ENCODE assay signal across 1 cellular context in the genomic region with DNA sequence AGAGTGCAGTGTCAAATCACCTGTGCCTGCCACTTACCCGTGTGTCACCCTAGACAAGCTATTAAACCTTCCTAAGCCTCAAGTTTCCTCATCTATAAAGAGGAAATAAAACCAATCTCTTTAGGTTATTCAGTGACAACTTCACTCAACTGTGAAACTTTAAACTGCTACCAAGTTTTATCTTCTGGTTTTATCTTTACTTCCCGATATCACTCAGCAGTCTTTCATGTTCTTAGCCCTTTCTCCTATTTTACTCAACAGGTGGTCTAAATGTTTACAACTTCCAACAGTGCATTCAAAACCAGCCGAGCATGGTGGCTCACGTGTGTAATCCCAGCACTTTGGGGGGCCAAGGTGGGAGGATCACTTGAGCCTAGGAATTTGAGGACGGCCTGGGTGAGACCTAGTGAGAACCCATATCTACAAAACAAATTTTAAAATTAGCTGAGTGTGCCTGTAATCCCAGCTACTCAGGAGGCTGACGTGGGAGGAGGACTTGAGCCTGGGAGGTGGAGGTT.
TF ChIP-seq lines count a peak whose summit lies in the region.

No MANE protein-coding gene starts in this region.

TF ChIP-seq in HEK293, 187 proteins besides CTCF, POLR2A, EP300 and RAD21 (continued from another document):
- 0 out of 2 replicates have a peak, but pooled peaks have one; percentile 22 for TF ChIP-seq PATZ1 (tag by site-specific recombination; IDR thresholded peaks at IDR 0.05)
- TF ChIP-seq ZNF561 (tag by site-specific recombination; IDR thresholded peaks at IDR 0.05; ENCODE audit: borderline replicate concordance), result 0 out of 2 replicates have a peak, but pooled peaks have one; percentile 46
- peak; percentile 69 for TF ChIP-seq ZNF18 (tag by site-specific recombination; IDR thresholded peaks at IDR 0.05)
- peak; percentile 96 for TF ChIP-seq SCRT2 (tag by site-specific recombination; IDR thresholded peaks at IDR 0.05)
- peak; percentile 32; the same call in 1 of the 2 replicates for TF ChIP-seq TCF7L2 (IDR thresholded peaks at IDR 0.05; ENCODE audit: borderline replicate concordance, low read depth, low read length)
- TF ChIP-seq ZNF133 (tag by site-specific recombination; IDR thresholded peaks at IDR 0.05), result no peak
- no peak for TF ChIP-seq ZNF558 (tag by site-specific recombination; IDR thresholded peaks at IDR 0.05)
- TF ChIP-seq ZFHX2 (tag by site-specific recombination; conservative IDR thresholded peaks at IDR 0.05), result peak; percentile 69
- TF ChIP-seq ZIC2 (tag by site-specific recombination; IDR thresholded peaks at IDR 0.05), result peak; percentile 96
- no peak for TF ChIP-seq ZBTB1 (tag by site-specific recombination; IDR thresholded peaks at IDR 0.05)
- TF ChIP-seq, protein P1, sequence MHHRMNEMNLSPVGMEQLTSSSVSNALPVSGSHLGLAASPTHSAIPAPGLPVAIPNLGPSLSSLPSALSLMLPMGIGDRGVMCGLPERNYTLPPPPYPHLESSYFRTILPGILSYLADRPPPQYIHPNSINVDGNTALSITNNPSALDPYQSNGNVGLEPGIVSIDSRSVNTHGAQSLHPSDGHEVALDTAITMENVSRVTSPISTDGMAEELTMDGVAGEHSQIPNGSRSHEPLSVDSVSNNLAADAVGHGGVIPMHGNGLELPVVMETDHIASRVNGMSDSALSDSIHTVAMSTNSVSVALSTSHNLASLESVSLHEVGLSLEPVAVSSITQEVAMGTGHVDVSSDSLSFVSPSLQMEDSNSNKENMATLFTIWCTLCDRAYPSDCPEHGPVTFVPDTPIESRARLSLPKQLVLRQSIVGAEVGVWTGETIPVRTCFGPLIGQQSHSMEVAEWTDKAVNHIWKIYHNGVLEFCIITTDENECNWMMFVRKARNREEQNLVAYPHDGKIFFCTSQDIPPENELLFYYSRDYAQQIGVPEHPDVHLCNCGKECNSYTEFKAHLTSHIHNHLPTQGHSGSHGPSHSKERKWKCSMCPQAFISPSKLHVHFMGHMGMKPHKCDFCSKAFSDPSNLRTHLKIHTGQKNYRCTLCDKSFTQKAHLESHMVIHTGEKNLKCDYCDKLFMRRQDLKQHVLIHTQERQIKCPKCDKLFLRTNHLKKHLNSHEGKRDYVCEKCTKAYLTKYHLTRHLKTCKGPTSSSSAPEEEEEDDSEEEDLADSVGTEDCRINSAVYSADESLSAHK (tag by site-specific recombination; IDR thresholded peaks at IDR 0.05), result 0 out of 2 replicates have a peak, but pooled peaks have one; percentile 31
- TF ChIP-seq SCRT1 (tag by site-specific recombination; IDR thresholded peaks at IDR 0.05; ENCODE audit: borderline replicate concordance), result peak; percentile 93
- TF ChIP-seq BCL11B (tag by site-specific recombination; IDR thresholded peaks at IDR 0.05; ENCODE audit: low read depth), result peak; percentile 41; the same call in 1 of the 2 replicates
- peak; percentile 52; the same call in 1 of the 2 replicates for TF ChIP-seq ZNF843 (tag by site-specific recombination; IDR thresholded peaks at IDR 0.05)
- TF ChIP-seq, protein P2, sequence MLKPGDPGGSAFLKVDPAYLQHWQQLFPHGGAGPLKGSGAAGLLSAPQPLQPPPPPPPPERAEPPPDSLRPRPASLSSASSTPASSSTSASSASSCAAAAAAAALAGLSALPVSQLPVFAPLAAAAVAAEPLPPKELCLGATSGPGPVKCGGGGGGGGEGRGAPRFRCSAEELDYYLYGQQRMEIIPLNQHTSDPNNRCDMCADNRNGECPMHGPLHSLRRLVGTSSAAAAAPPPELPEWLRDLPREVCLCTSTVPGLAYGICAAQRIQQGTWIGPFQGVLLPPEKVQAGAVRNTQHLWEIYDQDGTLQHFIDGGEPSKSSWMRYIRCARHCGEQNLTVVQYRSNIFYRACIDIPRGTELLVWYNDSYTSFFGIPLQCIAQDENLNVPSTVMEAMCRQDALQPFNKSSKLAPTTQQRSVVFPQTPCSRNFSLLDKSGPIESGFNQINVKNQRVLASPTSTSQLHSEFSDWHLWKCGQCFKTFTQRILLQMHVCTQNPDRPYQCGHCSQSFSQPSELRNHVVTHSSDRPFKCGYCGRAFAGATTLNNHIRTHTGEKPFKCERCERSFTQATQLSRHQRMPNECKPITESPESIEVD (tag by site-specific recombination; IDR thresholded peaks at IDR 0.05), result peak; percentile 71
